Comparison of ENCODE assay signal across 8 cellular contexts in genomic region chr1:154404984-154405761, GRCh38. TPM values are rescaled to one million over a fixed set of nuclear protein-coding genes. Genes with fewer than 3 reads are reported as not detected.
DNase-seq lines count a peak whose midpoint lies in the region; ATAC-seq, FAIRE-seq and TF ChIP-seq lines count a peak whose summit lies in the region.

IL6R (plus strand) TSS chr1:154405343; CDS start chr1:154405630, 287 bp downstream.

- TF ChIP-seq EP300 in GM12878 (IDR thresholded peaks at IDR 0.05; ENCODE audit: borderline replicate concordance in 1 of 2, control insufficient read depth in 1 of 2, low read depth in 2 of 2, low read length in 2 of 2), result no peak

- POLR2A ChIA-PET in GM12878 (lab: Charles Lee), result interaction anchor here (0.8 to 2.9 kb wide), 3 partner anchors 10 to 60 kb away, joined by 3 to 20 read pairs (median 8); no protein-coding TSS in a partner anchor

- TF ChIP-seq RAD21 in GM12878 (IDR thresholded peaks at IDR 0.05; ENCODE audit: insufficient read depth, low read depth, low read length), result peak; percentile 55; the same call in 1 of the 2 replicates

- CTCF ChIA-PET in GM12878 (lab: Yijun Ruan, JAX), result interaction anchor here (0.7 to 6.7 kb wide), 22 partner anchors 10 to 75 kb away, joined by 3 to 67 read pairs (median 4); no protein-coding TSS in a partner anchor

- H3K4me1 ChIP-seq in BE2C, result no peaks in the 10 kb centered on the region; the same call in 1 of the 2 replicates
- H3K4me1 ChIP-seq in GM12878 (ENCODE audit: control insufficient read depth, insufficient read depth, low read length), result peaks cover 68% of the 10 kb centered on the region

- H3K27ac ChIP-seq in GM12878 (ENCODE audit: control insufficient read depth, insufficient read depth), result peak within 1 kb of the TSS; percentile 83

- H3K9ac ChIP-seq in GM12878 (ENCODE audit: control insufficient read depth, insufficient read depth, low read length), result peak within 1 kb of the TSS; percentile 60

- H3K36me3 ChIP-seq in BE2C, result no peaks in the 10 kb centered on the region
- H3K36me3 ChIP-seq in GM12878 (ENCODE audit: control insufficient read depth in 2 of 2, insufficient read depth in 2 of 2, low read length in 1 of 2), result no peaks in the 10 kb centered on the region

- H3K4me3 ChIP-seq in BE2C (ENCODE audit: low read depth, low read length) (peak within 1 kb of the TSS; percentile 56), GM12878 (peak within 1 kb of the TSS; percentile 75)

- H3K9me3 ChIP-seq in BE2C (no peaks in the 10 kb centered on the region), GM12878 (replicated peaks; ENCODE audit: control insufficient read depth, insufficient read depth, low read length) (no peaks in the 10 kb centered on the region)

- DNase-seq in BE2C (peak; percentile 60), KBM-7 (peak; percentile 89), T-helper 22 cell (ENCODE audit: low read depth) (peak; percentile 69), GM12878 (ENCODE audit: low read depth, low spot score) (no peak), hypothalamus (lab: John Stamatoyannopoulos, UW) (peak in 46 of 51 donors; percentile 38 to 87 (median 65)), pulmonary artery endothelial cell (ENCODE audit: low read depth, low spot score) (peak; percentile 48)

- FAIRE-seq in GM12878 (lab: Jason Lieb, UNC), result no peak

- peaks cover 15% of the 10 kb centered on the region for H3K79me2 ChIP-seq in GM12878 (ENCODE audit: control insufficient read depth, insufficient read depth, low read length)

- peak within 1 kb of the TSS; percentile 77 for H2AFZ ChIP-seq in GM12878 (ENCODE audit: control insufficient read depth, low read depth, low read length)

- TF ChIP-seq CTCF in BE2C (IDR thresholded peaks at IDR 0.05; ENCODE audit: low read depth, low read length), result peak; percentile 30
- TF ChIP-seq CTCF in GM12878 (IDR thresholded peaks at IDR 0.05 in 2 of 3, conservative IDR thresholded peaks at IDR 0.05 in 1 of 3; ENCODE audit: control insufficient read depth in 2 of 3, extremely low read depth in 1 of 3, insufficient read depth in 1 of 3, low read depth in 3 of 3, low read length in 3 of 3), result peak; percentile 46 to 63 (median 54); a peak in 5 of 6 replicates

- no peak; the same call in 1 of the 2 replicates for TF ChIP-seq POLR2A in GM12878 (IDR thresholded peaks at IDR 0.05; ENCODE audit: low read depth, low read length)

- RAD21 ChIA-PET in GM12878 (lab: Charles Lee; ENCODE audit: unreplicated experiment), result interaction anchor here (0.6 to 8.3 kb wide), 11 partner anchors 13 to 141 kb away, joined by 3 to 80 read pairs (median 13); no protein-coding TSS in a partner anchor

- ATAC-seq in GM19351 (IDR thresholded peaks at IDR 0.05; ENCODE audit: unreplicated experiment) (peak; percentile 44), GM12878 (peak; percentile 52), HG03469 (IDR thresholded peaks at IDR 0.05; ENCODE audit: unreplicated experiment) (no peak)

- H3K4me2 ChIP-seq in GM12878 (ENCODE audit: control insufficient read depth, insufficient read depth), result peak within 1 kb of the TSS; percentile 94

- H4K20me1 ChIP-seq in GM12878 (ENCODE audit: control insufficient read depth, insufficient read depth), result no peaks in the 10 kb centered on the region

- SMC1A ChIA-PET in GM12878 (lab: Charles Lee; ENCODE audit: uncharacterized antibody, unreplicated experiment), result interaction anchor here (0.7 to 8.0 kb wide), 13 partner anchors 12 to 76 kb away, joined by 3 to 89 read pairs (median 4); no protein-coding TSS in a partner anchor

- intact Hi-C loops in GM12878 (cut with micrococcal nuclease; ENCODE audit: unreplicated experiment), result no loop called here

- in situ Hi-C loops in KBM-7 (cut with MboI; ENCODE audit: low pct_unique_long_range_greater_than_20kb, low sequenced_read_pairs) (no loop called here), GM12878 (cut with MboI) (no loop called here)

- peaks cover 29% of the 10 kb centered on the region for H3K27me3 ChIP-seq in BE2C
- H3K27me3 ChIP-seq in GM12878 (replicated peaks in 1 of 2; ENCODE audit: control insufficient read depth in 2 of 2, insufficient read depth in 2 of 2, low read length in 1 of 2), result no peaks in the 10 kb centered on the region

- BruUV-seq in GM12878 (replicated peaks; lab: Mats Ljungman, UMichigan), result no TSS peak

- 1% methylated on average over 54 of the region's 67 CpGs for WGBS in GM12878 (ENCODE audit: insufficient coverage, insufficient replicate concordance, low lambda C conversion rate, missing lambda C conversion rate)

TF ChIP-seq in GM12878, 131 proteins besides CTCF, POLR2A, EP300 and RAD21 (continues in another document):
- TF ChIP-seq GATAD2B (conservative IDR thresholded peaks at IDR 0.05; ENCODE audit: low read depth) (peak; percentile 56; the same call in 1 of the 2 replicates), CREM (IDR thresholded peaks at IDR 0.05; ENCODE audit: low read depth) (peak; percentile 40; the same call in 1 of the 2 replicates), ZNF687 (IDR thresholded peaks at IDR 0.05) (peak; percentile 15; the same call in 1 of the 2 replicates), TCF3 (IDR thresholded peaks at IDR 0.05; ENCODE audit: borderline replicate concordance, insufficient read depth, low read depth, low read length) (0 out of 2 replicates have a peak, but pooled peaks have one; percentile 16), ATF3 (IDR thresholded peaks at IDR 0.05; ENCODE audit: borderline replicate concordance, extremely low read depth, low read depth, low read length) (peak; percentile 13; the same call in 1 of the 2 replicates), EGR1 (IDR thresholded peaks at IDR 0.05; ENCODE audit: borderline replicate concordance in 1 of 2, low read depth in 2 of 2, low read length in 2 of 2) (peak in 1 of 2 experiments; percentile 42; a peak in 1 of 3 replicates), IKZF1 (conservative IDR thresholded peaks at IDR 0.05) (peak; percentile 77), CBFB (IDR thresholded peaks at IDR 0.05; ENCODE audit: low read depth) (peak; percentile 69; the same call in 1 of the 2 replicates), BHLHE40 (IDR thresholded peaks at IDR 0.05; ENCODE audit: borderline replicate concordance in 1 of 2, low read depth in 2 of 2, low read length in 1 of 2) (peak in 1 of 2 experiments; percentile 71; a peak in 2 of 4 replicates)

RNA-seq across cellular contexts. Expression of gene IL6R, which starts in this region (rescaled TPM):
- polyA plus RNA-seq in BE2C (2012; ENCODE audit: insufficient read depth, insufficient read length, low read depth), result 0.28 TPM
- 50.9 and 61.1 TPM in 2 replicates for total RNA-seq in GM12878 (2013; cell fraction: nucleolus; rRNA removed)
- total RNA-seq in GM12878 (2014; rRNA removed), result 29.3 and 31.9 TPM in 2 replicates
- total RNA-seq in GM12878 (2014; rRNA removed; fragmentation: Illumina TruSeq; extraction: Trizol), result 17.4 and 18.2 TPM in 2 replicates
- total RNA-seq in GM12878 (2021), result 37.7 and 43.4 TPM in 2 replicates
- polyA plus RNA-seq in GM12878 (2011; ENCODE audit: low read depth), result 3.2 TPM
- 4.0 and 6.1 TPM in 2 replicates for polyA plus RNA-seq in GM12878 (2011; rRNA removed)
- polyA plus RNA-seq in GM12878 (2011; cell fraction: cytosol; rRNA removed), result 10.7 and 11.6 TPM in 2 replicates
- polyA plus RNA-seq in GM12878 (2011; cell fraction: nucleus; rRNA removed), result 4.5 and 6.2 TPM in 2 replicates
- polyA plus RNA-seq in GM12878 (2012), result 2.8 and 4.3 TPM in 2 replicates
- 21.7 and 23.9 TPM in 2 replicates for polyA plus RNA-seq in GM12878 (2014; fragmentation: Illumina TruSeq; extraction: Trizol)
- polyA plus RNA-seq in GM12878 (2014; fragmentation: Nextera tagmentation; extraction: Ambion mirVana), result 1 to 10 TPM; 1.9 to 3.9 TPM
- polyA plus RNA-seq in GM12878 (2014; rRNA removed), result 34.0 and 45.3 TPM in 2 replicates
- 10 to 100 TPM; 16.5 to 16.8 TPM for polyA plus RNA-seq in GM12878 (2016; fragmentation: Nextera tagmentation; extraction: Ambion mirVana)
- 10.0 and 12.5 TPM in 2 replicates for polyA minus RNA-seq in GM12878 (2011; rRNA and poly(A)+ RNA removed)
- 5.1 and 6.0 TPM in 2 replicates for polyA minus RNA-seq in GM12878 (2011; cell fraction: cytosol; rRNA and poly(A)+ RNA removed)
- 5.5 and 8.9 TPM in 2 replicates for polyA minus RNA-seq in GM12878 (2011; cell fraction: nucleus; rRNA and poly(A)+ RNA removed)
- total RNA-seq in pulmonary artery endothelial cell, result 5.7 and 10.8 TPM in 2 replicates
